Comparison of ENCODE assay signal across 25 cellular contexts in genomic region chr15:34213690-34214089, GRCh38. TPM values are rescaled to one million over a fixed set of nuclear protein-coding genes. Genes with fewer than 3 reads are reported as not detected.
DNase-seq lines count a peak whose midpoint lies in the region; ATAC-seq and TF ChIP-seq lines count a peak whose summit lies in the region.
"Had no signal": no experiment of that assay in that cellular context is flagged by ENCODE, and none has a peak within 500 bp of the region (broad histone marks: within the 10 kb centered on the region; RNA-seq: fewer than 3 reads in every experiment).

No MANE protein-coding gene starts in this region.

- intact Hi-C loops in Panc1 (cut with micrococcal nuclease; ENCODE audit: unreplicated experiment) = loop anchor here (5.0 kb wide), 1 partner anchor 151 kb away; no protein-coding TSS in a partner anchor

- no peak overlapping the region for H3K27ac ChIP-seq in Panc1 (ENCODE audit: low read length)
- H3K27ac ChIP-seq: BLaER1, left ventricle myocardium inferior, Peyer's patch, right atrium auricular region, thoracic aorta had no signal

- H3K4me3 ChIP-seq in BE2C (ENCODE audit: low read depth, low read length) (no peak overlapping the region), H7 (ENCODE audit: insufficient read depth, low read depth, low read length) (no peak overlapping the region), Panc1 (ENCODE audit: low read depth in 2 of 2, low read length in 2 of 2) (no peak overlapping the region), iPS-15b (ENCODE audit: low read depth, low read length) (peak overlapping the region; percentile 3)
- H3K4me3 ChIP-seq: BLaER1, left ventricle myocardium inferior, Peyer's patch, right atrium auricular region, thoracic aorta had no signal

- POLR2A ChIA-PET in Panc1 (lab: Charles Lee) = interaction anchor here (0.5 kb wide), 1 partner anchor 10 kb away, joined by 3 read pairs; no protein-coding TSS in a partner anchor

- no peak for DNase-seq in BE2C
- peak; percentile 21 for DNase-seq in H7
- no peak for DNase-seq in Panc1 (ENCODE audit: low read depth, low spot score)
- DNase-seq in NCI-H2227 treated with DMSO at 0.1 percent for 48 hours (lab: John Stamatoyannopoulos, UW) = no peak
- DNase-seq: ACHN; activated CD4-positive, alpha-beta T cell treated with anti-CD3 and anti-CD28 coated beads for 1 hour; activated T-cell treated with anti-CD3 and anti-CD28 coated beads for 4 hours; anterior cingulate cortex; DMS153; islet precursor cell; left ventricle myocardium inferior; NCI-H1694; NCI-H446 treated with DMSO at 0.1 percent for 48 hours; Peyer's patch; SHP77; small intestine; stimulated activated naive CD8-positive, alpha-beta T cell treated with anti-CD3 and anti-CD28 coated beads, Interleukin-15, amount 100 ng/mL, for 72 hours; T-helper 2 cell had no signal

- BruUV-seq in Panc1 (replicated peaks; lab: Mats Ljungman, UMichigan) = no TSS peak

- H3K27me3 ChIP-seq in BE2C (no peaks in the 10 kb centered on the region), H7 (ENCODE audit: control insufficient read depth, insufficient read depth, low read length) (no peaks in the 10 kb centered on the region), Panc1 (ENCODE audit: control insufficient read depth, insufficient read depth, low read length) (no peaks in the 10 kb centered on the region), iPS-15b (ENCODE audit: control insufficient read depth, insufficient read depth, low read length) (peaks cover 5% of the 10 kb centered on the region)
- H3K27me3 ChIP-seq: BLaER1, Peyer's patch, right atrium auricular region had no signal

- in situ Hi-C loops in Panc1 (cut with HindIII; ENCODE audit: low pct_unique_long_range_greater_than_20kb, low sequenced_read_pairs) = no loop called here

- no peaks in the 10 kb centered on the region for H3K36me3 ChIP-seq in BE2C
- no peaks in the 10 kb centered on the region for H3K36me3 ChIP-seq in H7 (replicated peaks; ENCODE audit: control insufficient read depth, insufficient read depth, low read length)
- no peaks in the 10 kb centered on the region; the same call in 1 of the 2 replicates for H3K36me3 ChIP-seq in Panc1 (ENCODE audit: control insufficient read depth, insufficient read depth, low read length)
- H3K36me3 ChIP-seq in iPS-15b (ENCODE audit: control insufficient read depth, insufficient read depth, low read length) = no peaks in the 10 kb centered on the region
- H3K36me3 ChIP-seq: BLaER1, left ventricle myocardium inferior, Peyer's patch, right atrium auricular region, thoracic aorta had no signal

- H3K9ac ChIP-seq in iPS-15b (ENCODE audit: low read depth, low read length) = no peak overlapping the region
- H3K9ac ChIP-seq: BLaER1 had no signal

- TF ChIP-seq CTCF in BE2C (IDR thresholded peaks at IDR 0.05; ENCODE audit: low read depth, low read length) (0 out of 2 replicates have a peak, but pooled peaks have one; percentile 7), Panc1 (IDR thresholded peaks at IDR 0.05) (peak; percentile 14; the same call in 1 of the 2 replicates)

- H3K4me1 ChIP-seq in BE2C = no peaks in the 10 kb centered on the region
- H3K4me1 ChIP-seq in Panc1 (ENCODE audit: control insufficient read depth, insufficient read depth, low read length) = no peaks in the 10 kb centered on the region
- H3K4me1 ChIP-seq in iPS-15b (ENCODE audit: control insufficient read depth, insufficient read depth, low read length) = peaks cover 23% of the 10 kb centered on the region

- H3K9me3 ChIP-seq in BE2C (no peaks in the 10 kb centered on the region), Panc1 (ENCODE audit: control insufficient read depth, insufficient read depth, low read depth, low read length) (no peaks in the 10 kb centered on the region), iPS-15b (ENCODE audit: control insufficient read depth, insufficient read depth, low read length) (no peaks in the 10 kb centered on the region)
- H3K9me3 ChIP-seq: BLaER1, left ventricle myocardium inferior, Peyer's patch, right atrium auricular region, thoracic aorta had no signal

- CTCF ChIA-PET in Panc1 (lab: Charles Lee) = no interaction called here

- ATAC-seq in Panc1 = no peak
- no peak for ATAC-seq in GM19035 (IDR thresholded peaks at IDR 0.05; ENCODE audit: unreplicated experiment)
- ATAC-seq in HG02938 (IDR thresholded peaks at IDR 0.05; ENCODE audit: unreplicated experiment) = no peak
- ATAC-seq: activated naive CD4-positive, alpha-beta T cell treated with anti-CD3 and anti-CD28 coated beads, Interleukin-2, amount 50 U/mL, for 72 hours; stimulated activated naive CD8-positive, alpha-beta T cell treated with anti-CD3 and anti-CD28 coated beads, Interleukin-15, amount 100 ng/mL, for 72 hours had no signal

RNA-seq across cellular contexts. Expression of gene KATNBL1, which starts 3.8 kb away (rescaled TPM):
- polyA plus RNA-seq in BE2C (2012; ENCODE audit: insufficient read depth, insufficient read length, low read depth) = 8.7 TPM
- 44.6 and 53.3 TPM in 2 replicates for total RNA-seq in H7 (2014; rRNA removed; shearing (Covaris generic))
- total RNA-seq in Panc1 (2021; ENCODE audit: unreplicated experiment) = 46.1 TPM
- 14.7 TPM for polyA plus RNA-seq in Panc1 (2012; ENCODE audit: insufficient read length)

RNA-seq across cellular contexts. Expression of gene EMC4, which starts 11.1 kb away (rescaled TPM):
- 451 TPM for polyA plus RNA-seq in BE2C (2012; ENCODE audit: insufficient read depth, insufficient read length, low read depth)
- 78.1 and 90.2 TPM in 2 replicates for total RNA-seq in H7 (2014; rRNA removed; shearing (Covaris generic))
- total RNA-seq in Panc1 (2021; ENCODE audit: unreplicated experiment) = 99.2 TPM
- polyA plus RNA-seq in Panc1 (2012; ENCODE audit: insufficient read length) = 161 TPM
